22 cellular contexts compared by ENCODE assay signal in genomic region chr10:102123223-102123622, GRCh38. TPM values are rescaled to one million over a fixed set of nuclear protein-coding genes. Genes with fewer than 3 reads are reported as not detected.
DNase-seq lines count a peak whose midpoint lies in the region; ATAC-seq and TF ChIP-seq lines count a peak whose summit lies in the region.
"Had no signal": no experiment of that assay in that cellular context is flagged by ENCODE, and none has a peak within 500 bp of the region (broad histone marks: within the 10 kb centered on the region; RNA-seq: fewer than 3 reads in every experiment).

No MANE protein-coding gene starts in this region.

- no peaks in the 10 kb centered on the region for H3K9me2 ChIP-seq in GM23248 (ENCODE audit: insufficient read depth)

- peak overlapping the region; percentile 0 for H3K56ac ChIP-seq in mesendoderm (ENCODE audit: low read length)

- no CpG with 5 or more reads among the region's 3 CpGs for WGBS in mesendoderm (ENCODE audit: extremely low coverage, insufficient coverage, low lambda C conversion rate)
- WGBS in transverse colon (ENCODE audit: low coverage in 1 of 2), 2 donors, result 90% methylated on average over 3 of the region's 3 CpGs; no CpG with 5 or more reads in 1 of the 2 donors
- 95% methylated on average over 3 of the region's 3 CpGs for WGBS in GM23248 (ENCODE audit: low coverage in 1 of 2, low lambda C conversion rate in 2 of 2, missing lambda C conversion rate in 2 of 2), 2 experiments

- no peak overlapping the region for H3K4me2 ChIP-seq in mesendoderm (ENCODE audit: low read length)
- H3K4me2 ChIP-seq in GM23248 (ENCODE audit: unreplicated experiment), result no peak overlapping the region
- H3K4me2 ChIP-seq: KMS-11 had no signal

- H4K5ac ChIP-seq in mesendoderm (ENCODE audit: low read length), result no peak overlapping the region

- no peaks in the 10 kb centered on the region for H3K27me3 Mint-ChIP-seq in CD4-positive, alpha-beta memory T cell
- H3K27me3 Mint-ChIP-seq in WTC11 (ENCODE audit: low read depth), result no peaks in the 10 kb centered on the region

- no peak for TF ChIP-seq EP300 in transverse colon (IDR thresholded peaks at IDR 0.05; ENCODE audit: low read depth)

- no peak overlapping the region for H3K4ac ChIP-seq in mesendoderm (ENCODE audit: low read depth, low read length)

- CTCF ChIA-PET in CD4-positive, alpha-beta memory T cell (lab: Charles Lee; ENCODE audit: partially characterized antibody), result interaction anchor here (1.5 to 2.1 kb wide), 4 partner anchors 9 to 1126 kb away, joined by 3 to 11 read pairs (median 6); partner anchors contain the start of gene PPRC1
- CTCF ChIA-PET in WTC11 (lab: Charles Lee), result interaction anchor here (1.0 to 2.2 kb wide), 3 partner anchors 8 to 11 kb away, joined by 4 to 14 read pairs (median 6); partner anchors contain the start of gene PPRC1

- H3F3A ChIP-seq in GM23248 (ENCODE audit: insufficient read depth), result peaks cover 19% of the 10 kb centered on the region

- H3K4me1 Mint-ChIP-seq in CD4-positive, alpha-beta memory T cell, result peaks cover 15 to 42% (median 25%) of the 10 kb centered on the region in 4 donors
- H3K4me1 Mint-ChIP-seq in WTC11, result peaks cover 33% of the 10 kb centered on the region

- peak overlapping the region; percentile 78 for H2AK5ac ChIP-seq in mesendoderm (ENCODE audit: low read length)

- no peak overlapping the region for H2AFZ ChIP-seq in GM23248

- H3K4me3 ChIP-seq in CD4-positive, alpha-beta memory T cell (ENCODE audit: low read length in 2 of 2), result no peak overlapping the region
- H3K4me3 ChIP-seq in mesendoderm (ENCODE audit: low read length) (no peak overlapping the region), transverse colon (no peak overlapping the region), GM23248 (no peak overlapping the region)
- H3K4me3 ChIP-seq: body of pancreas, skin epidermis had no signal

- H3K27ac Mint-ChIP-seq in CD4-positive, alpha-beta memory T cell, result peak overlapping the region in 4 of 7 donors; percentile 1 to 77 (median 54)
- peak overlapping the region; percentile 98 for H3K27ac Mint-ChIP-seq in WTC11
- H3K27ac Mint-ChIP-seq: activated T-helper 2 cell treated with anti-CD3 and anti-CD28 coated beads, Interferon-gamma antibody, Interleukin-2, Interleukin-4, amounts not matched to agents 10 μg/mL and 5 μg/mL and 100 μg/mL, durations not matched to agents 14 hours and 24 hours and 36 hours; CD14-positive monocyte had no signal

- no peak overlapping the region for H3K4me3 Mint-ChIP-seq in CD4-positive, alpha-beta memory T cell
- H3K4me3 Mint-ChIP-seq in WTC11, result no peak overlapping the region
- H3K4me3 Mint-ChIP-seq: CD14-positive monocyte had no signal

- POLR2A ChIA-PET in CD4-positive, alpha-beta memory T cell (lab: Charles Lee; ENCODE audit: partially characterized antibody), result interaction anchor here (0.7 to 3.4 kb wide), 5 partner anchors 8 to 68 kb away, joined by 3 to 24 read pairs (median 3); partner anchors contain the start of genes ARMH3 and PPRC1
- POLR2A ChIA-PET in WTC11 (lab: Charles Lee), result interaction anchor here (0.6 to 0.9 kb wide), 2 partner anchors 9 to 22 kb away, joined by 3 to 9 read pairs; no protein-coding TSS in a partner anchor

- no peak overlapping the region for H4K8ac ChIP-seq in mesendoderm (ENCODE audit: low read depth, low read length)

- no peak overlapping the region for H2BK5ac ChIP-seq in mesendoderm (ENCODE audit: low read length)

- no peaks in the 10 kb centered on the region for H3K9me3 ChIP-seq in CD4-positive, alpha-beta memory T cell (ENCODE audit: control insufficient read depth in 1 of 2, low read length in 2 of 2)
- H3K9me3 ChIP-seq in transverse colon, result no peaks in the 10 kb centered on the region
- no peaks in the 10 kb centered on the region for H3K9me3 ChIP-seq in GM23248 (ENCODE audit: low read depth)
- H3K9me3 ChIP-seq: body of pancreas had no signal

- no peaks in the 10 kb centered on the region for H3K36me3 ChIP-seq in CD4-positive, alpha-beta memory T cell (ENCODE audit: insufficient read depth, low read length)
- H3K36me3 ChIP-seq in mesendoderm (ENCODE audit: control insufficient read depth, insufficient read depth, low read length) (no peaks in the 10 kb centered on the region), transverse colon (no peaks in the 10 kb centered on the region), GM23248 (ENCODE audit: low read depth) (no peaks in the 10 kb centered on the region)

- H3K27me3 ChIP-seq in CD4-positive, alpha-beta memory T cell (ENCODE audit: insufficient read depth, low read length), result no peaks in the 10 kb centered on the region
- H3K27me3 ChIP-seq in mesendoderm (ENCODE audit: insufficient read depth, low read length, poor library complexity), result no peaks in the 10 kb centered on the region
- H3K27me3 ChIP-seq in transverse colon, result no peaks in the 10 kb centered on the region
- no peaks in the 10 kb centered on the region for H3K27me3 ChIP-seq in GM23248 (replicated peaks; ENCODE audit: insufficient read depth)
- H3K27me3 ChIP-seq: body of pancreas, foreskin keratinocyte had no signal

- H3K9me3 Mint-ChIP-seq in CD4-positive, alpha-beta memory T cell, result no peaks in the 10 kb centered on the region
- H3K9me3 Mint-ChIP-seq in WTC11, result no peaks in the 10 kb centered on the region
- H3K9me3 Mint-ChIP-seq: activated T-helper 2 cell treated with anti-CD3 and anti-CD28 coated beads, Interferon-gamma antibody, Interleukin-2, Interleukin-4, amounts not matched to agents 10 μg/mL and 5 μg/mL and 100 μg/mL, durations not matched to agents 14 hours and 24 hours and 36 hours; CD14-positive monocyte had no signal

- peaks cover 2% of the 10 kb centered on the region for H3K79me1 ChIP-seq in mesendoderm (ENCODE audit: low read length)

- no peak overlapping the region for H3K27ac ChIP-seq in CD4-positive, alpha-beta memory T cell (ENCODE audit: low read depth, low read length)
- H3K27ac ChIP-seq in mesendoderm (ENCODE audit: low read depth, low read length) (no peak overlapping the region), transverse colon (peak overlapping the region in 3 of 4 donors; percentile 93 to 99 (median 98)), GM23248 (no peak overlapping the region)
- H3K27ac ChIP-seq: body of pancreas, foreskin keratinocyte, KMS-11 had no signal

- DNase-seq in CD4-positive, alpha-beta memory T cell, result no peak
- DNase-seq in WTC11 (ENCODE audit: low spot score) (no peak), mesendoderm (no peak), transverse colon (no peak), amygdala (lab: John Stamatoyannopoulos, UW) (no peak), GM13977 (ENCODE audit: low spot score) (no peak), GM23248 (no peak)
- DNase-seq: activated CD4-positive, alpha-beta T cell treated with anti-CD3 and anti-CD28 coated beads, Interleukin-2, amount 50 U/mL, for 48 hours; activated CD4-positive, CD25-positive, alpha-beta regulatory T cell; activated CD8-positive, alpha-beta memory T cell treated with anti-CD3 and anti-CD28 coated beads, Interleukin-2, amount 50 U/mL, for 4 hours; body of pancreas; effector CD8-positive, alpha-beta T cell; foreskin keratinocyte; NCI-H1436 treated with DMSO at 0.1 percent for 48 hours; NCI-H510A treated with DMSO at 0.1 percent for 48 hours; occipital lobe; PC-3; Right ventricle myocardium superior had no signal

- no peak overlapping the region for H3K18ac ChIP-seq in mesendoderm (ENCODE audit: low read length)

- no peaks in the 10 kb centered on the region for H4K20me1 ChIP-seq in GM23248 (ENCODE audit: insufficient read depth)

- no peak overlapping the region for H2BK120ac ChIP-seq in mesendoderm (ENCODE audit: low read depth, low read length)

- TF ChIP-seq POLR2A in transverse colon (IDR thresholded peaks at IDR 0.05), result no peak

- H3K79me2 ChIP-seq in mesendoderm (ENCODE audit: control insufficient read depth, insufficient read depth, low read length) (peaks cover 10% of the 10 kb centered on the region), GM23248 (ENCODE audit: insufficient read depth) (peaks cover 17% of the 10 kb centered on the region)

- peak overlapping the region; percentile 50 for H3K23ac ChIP-seq in mesendoderm (ENCODE audit: low read length)

- peaks cover 0 to 5% of the 10 kb centered on the region in 2 donors for H3K36me3 Mint-ChIP-seq in CD4-positive, alpha-beta memory T cell
- H3K36me3 Mint-ChIP-seq in WTC11, result no peaks in the 10 kb centered on the region
- H3K36me3 Mint-ChIP-seq: CD14-positive monocyte had no signal

- H2BK15ac ChIP-seq in mesendoderm (replicated peaks; ENCODE audit: low read depth), result no peak overlapping the region

- intact Hi-C loops in CD4-positive, alpha-beta memory T cell (cut with micrococcal nuclease), result no loop called here
- intact Hi-C loops in transverse colon (cut with DNase I; ENCODE audit: low total_unique reads), result no loop called here

- in situ Hi-C loops in transverse colon (cut with MboI; ENCODE audit: low pct_ligation_motif_present in 1 of 4, low pct_unique_long_range_greater_than_20kb in 1 of 4, low sequenced_read_pairs in 3 of 4), result no loop called here
- in situ Hi-C loops in GM13977 (cut with MboI; ENCODE audit: low pct_unique_long_range_greater_than_20kb, low sequenced_read_pairs, unreplicated experiment), result no loop called here
- in situ Hi-C loops in GM23248 (cut with MboI), result no loop called here

- no peak overlapping the region for H3K9ac ChIP-seq in mesendoderm (ENCODE audit: low read length)
- H3K9ac ChIP-seq in GM23248, result no peak overlapping the region
- H3K9ac ChIP-seq: KMS-11 had no signal

- ATAC-seq in WTC11, result no peak
- ATAC-seq: body of pancreas, foreskin keratinocyte, PC-3 had no signal

- peaks cover 20% of the 10 kb centered on the region for H3K4me1 ChIP-seq in CD4-positive, alpha-beta memory T cell (ENCODE audit: insufficient read depth, low read length)
- H3K4me1 ChIP-seq in mesendoderm (ENCODE audit: control insufficient read depth, low read depth, low read length) (peaks cover 20% of the 10 kb centered on the region), transverse colon (peaks cover 8 to 24% (median 19%) of the 10 kb centered on the region in 4 donors), GM23248 (ENCODE audit: insufficient read depth) (peaks cover 28% of the 10 kb centered on the region)

- TF ChIP-seq CTCF in WTC11 (IDR thresholded peaks at IDR 0.05), result no peak
- TF ChIP-seq CTCF in transverse colon (IDR thresholded peaks at IDR 0.05), result no peak
- no peak for TF ChIP-seq CTCF in GM13977 (IDR thresholded peaks at IDR 0.05; ENCODE audit: extremely low read depth, insufficient read depth, missing control alignments)

RNA-seq across cellular contexts. Expression of gene LDB1, which starts 3.1 kb away (rescaled TPM):
- 100 to 1,000 TPM; 131 to 135 TPM for total RNA-seq in CD4-positive, alpha-beta memory T cell
- polyA plus RNA-seq in CD4-positive, alpha-beta memory T cell, result 10 to 100 TPM in 1 of 2 donors, 1 to 10 TPM in 1; 10.0 to 48.6 TPM
- total RNA-seq in WTC11 (2021) (89.1 to 100 TPM (median 94.2 TPM) in 3 replicates), transverse colon (10 to 100 TPM; 31.9 to 81.9 (median 54.1) TPM)
- 57.8 TPM for polyA plus RNA-seq in mesendoderm (2013, experiment 1 of 2)
- 57.6 TPM for polyA plus RNA-seq in mesendoderm (2013, experiment 2 of 2)
- total RNA-seq in GM23248 (2014; rRNA removed; shearing (Covaris generic)), result 28.1 and 30.5 TPM in 2 replicates
- polyA plus RNA-seq in GM23248 (2016; fragmentation: Nextera tagmentation; extraction: Ambion mirVana), result 4.8 and 5.0 TPM in 2 replicates

RNA-seq across cellular contexts. Expression of gene PPRC1, which starts 9.6 kb away (rescaled TPM):
- 10 to 100 TPM; 38.9 to 39.8 TPM for total RNA-seq in CD4-positive, alpha-beta memory T cell
- 10 to 100 TPM in 1 of 2 donors, 1 to 10 TPM in 1; 6.4 to 20.3 TPM for polyA plus RNA-seq in CD4-positive, alpha-beta memory T cell
- total RNA-seq in WTC11 (2021) (68.0 to 79.4 TPM (median 69.7 TPM) in 3 replicates), transverse colon (10 to 100 TPM in 3 of 4 donors, 1 to 10 TPM in 1; 7.5 to 62.7 (median 13.7) TPM)
- polyA plus RNA-seq in mesendoderm (2013, experiment 1 of 2), result 74.1 TPM
- polyA plus RNA-seq in mesendoderm (2013, experiment 2 of 2), result 73.8 TPM
- total RNA-seq in GM23248 (2014; rRNA removed; shearing (Covaris generic)), result 16.4 and 25.3 TPM in 2 replicates
- 19.5 and 22.6 TPM in 2 replicates for polyA plus RNA-seq in GM23248 (2016; fragmentation: Nextera tagmentation; extraction: Ambion mirVana)

RNA-seq across cellular contexts. Expression of gene NOLC1, which starts 29.0 kb away (rescaled TPM):
- 10 to 100 TPM; 63.7 to 71.6 TPM for total RNA-seq in CD4-positive, alpha-beta memory T cell
- polyA plus RNA-seq in CD4-positive, alpha-beta memory T cell, result 10 to 100 TPM; 20.0 to 75.0 TPM
- total RNA-seq in WTC11 (2021) (125 to 165 TPM (median 129 TPM) in 3 replicates), transverse colon (100 to 1,000 TPM in 1 of 4 donors, 10 to 100 TPM in 3; 19.1 to 119 (median 35.6) TPM)
- polyA plus RNA-seq in mesendoderm (2013, experiment 1 of 2), result 285 TPM
- polyA plus RNA-seq in mesendoderm (2013, experiment 2 of 2), result 294 TPM
- 30.7 and 31.9 TPM in 2 replicates for total RNA-seq in GM23248 (2014; rRNA removed; shearing (Covaris generic))
- polyA plus RNA-seq in GM23248 (2016; fragmentation: Nextera tagmentation; extraction: Ambion mirVana), result 42.5 and 43.4 TPM in 2 replicates

RNA-seq across cellular contexts. Expression of gene HPS6, which starts 58.1 kb away (rescaled TPM):
- 10 to 100 TPM; 25.1 to 27.9 TPM for total RNA-seq in CD4-positive, alpha-beta memory T cell
- 10 to 100 TPM; 27.0 to 27.1 TPM for polyA plus RNA-seq in CD4-positive, alpha-beta memory T cell
- total RNA-seq in WTC11 (2021) (18.7 to 20.6 TPM (median 20.6 TPM) in 3 replicates), transverse colon (10 to 100 TPM; 17.1 to 30.9 (median 23.8) TPM)
- 4.6 TPM for polyA plus RNA-seq in mesendoderm (2013, experiment 1 of 2)
- polyA plus RNA-seq in mesendoderm (2013, experiment 2 of 2), result 4.8 TPM
- 45.1 and 46.9 TPM in 2 replicates for total RNA-seq in GM23248 (2014; rRNA removed; shearing (Covaris generic))
- 10.9 and 12.2 TPM in 2 replicates for polyA plus RNA-seq in GM23248 (2016; fragmentation: Nextera tagmentation; extraction: Ambion mirVana)

Comparison
In these comparisons a context has a peak if more than half of its experiments do, and no peak if none do; other contexts are left out.
1. H3K27ac ChIP-seq: peak in transverse colon (3 of 4); none in CD4-positive, alpha-beta memory T cell (single experiment), mesendoderm (single experiment) and GM23248 (single experiment).